Comparison of ENCODE assay signal across 1 cellular context in the genomic region with DNA sequence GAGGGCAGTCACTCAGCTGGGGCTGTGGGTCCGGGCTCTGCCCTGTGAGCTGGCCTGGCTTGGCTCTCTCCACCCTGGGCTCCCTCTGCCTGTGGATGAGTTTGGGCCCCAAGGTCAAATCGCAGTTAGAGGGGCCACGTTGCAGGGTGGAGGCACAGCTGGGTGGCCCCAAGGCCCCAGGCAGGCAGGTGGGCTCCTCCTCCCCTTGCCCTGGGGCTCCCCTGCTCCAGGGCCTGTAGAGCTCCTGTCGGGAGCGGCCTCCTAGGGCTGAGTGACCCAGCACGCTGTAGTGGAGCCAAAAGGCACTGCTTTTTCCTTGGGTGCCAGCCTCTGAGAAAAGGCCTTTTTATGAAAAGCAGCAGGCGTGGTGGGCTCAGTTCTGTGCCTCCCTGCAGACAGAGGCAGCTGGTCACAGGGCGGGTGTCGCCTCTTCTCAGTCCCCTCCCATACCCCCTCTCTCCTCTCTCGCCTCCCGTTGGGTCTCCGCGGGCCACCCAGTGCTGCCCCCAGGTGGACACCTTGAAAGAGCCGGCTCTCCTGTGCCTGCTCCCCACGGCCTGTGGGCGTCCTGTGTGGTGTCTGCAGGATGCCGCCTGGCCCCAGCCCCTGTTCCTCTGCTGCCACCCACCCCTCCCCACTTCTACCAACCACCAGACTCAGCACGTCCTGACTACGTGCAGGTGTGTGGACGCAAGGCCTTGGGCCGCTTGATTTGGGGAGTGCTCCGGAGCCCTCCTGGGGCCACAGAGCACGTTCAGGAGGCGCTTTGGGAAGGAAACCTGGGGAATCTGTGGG.
TF ChIP-seq lines count a peak whose summit lies in the region.

No MANE protein-coding gene starts in this region.

TF ChIP-seq in HepG2, 621 proteins besides CTCF, POLR2A, EP300 and RAD21 (continued from another document):
- no peak for TF ChIP-seq BCLAF1 (IDR thresholded peaks at IDR 0.05)
- TF ChIP-seq PRPF4 (IDR thresholded peaks at IDR 0.05; ENCODE audit: low read depth, low read length, poor library complexity, severe bottlenecking), result no peak
- no peak for TF ChIP-seq HNF4G (IDR thresholded peaks at IDR 0.05; ENCODE audit: borderline replicate concordance, low read depth, low read length)
- no peak for TF ChIP-seq HNF4G (CRISPR knock-in tag; IDR thresholded peaks at IDR 0.05; ENCODE audit: borderline replicate concordance, low read depth)
- no peak for TF ChIP-seq CHD2 (IDR thresholded peaks at IDR 0.05; ENCODE audit: low read depth, low read length)
- no peak for TF ChIP-seq CSRNP1 (CRISPR knock-in tag; IDR thresholded peaks at IDR 0.05)
- no peak for TF ChIP-seq ZNF713 (CRISPR knock-in tag; IDR thresholded peaks at IDR 0.05)
- no peak for TF ChIP-seq RFXANK (CRISPR knock-in tag; IDR thresholded peaks at IDR 0.05)
- TF ChIP-seq MTF2 (CRISPR knock-in tag; IDR thresholded peaks at IDR 0.05; ENCODE audit: borderline replicate concordance), result no peak
- TF ChIP-seq ZNF367 (CRISPR knock-in tag; IDR thresholded peaks at IDR 0.05; ENCODE audit: borderline replicate concordance), result no peak
- peak; percentile 86 for TF ChIP-seq RELA (CRISPR knock-in tag; IDR thresholded peaks at IDR 0.05)
- no peak for TF ChIP-seq SP1 (IDR thresholded peaks at IDR 0.05)
- no peak; the same call in 1 of the 2 replicates for TF ChIP-seq SP1 (CRISPR knock-in tag; IDR thresholded peaks at IDR 0.05)
- no peak for TF ChIP-seq REPIN1 (CRISPR knock-in tag; IDR thresholded peaks at IDR 0.05; ENCODE audit: borderline replicate concordance, low read depth)
- no peak for TF ChIP-seq PRMT3 (CRISPR knock-in tag; IDR thresholded peaks at IDR 0.05; ENCODE audit: borderline replicate concordance, low read depth)
- TF ChIP-seq ZNF776 (CRISPR knock-in tag; IDR thresholded peaks at IDR 0.05), result no peak
- TF ChIP-seq ZSCAN25 (CRISPR knock-in tag; IDR thresholded peaks at IDR 0.05), result peak; percentile 8; the same call in 1 of the 2 replicates
- TF ChIP-seq FOXA1 (IDR thresholded peaks at IDR 0.05), result no peak
- 0 out of 2 replicates have a peak, but pooled peaks have one; percentile 8 for TF ChIP-seq FOXA1 (CRISPR knock-in tag; IDR thresholded peaks at IDR 0.05)
- peak; percentile 48 for TF ChIP-seq BCL6 (CRISPR knock-in tag; IDR thresholded peaks at IDR 0.05)
- no peak for TF ChIP-seq ZNF790 (CRISPR knock-in tag; IDR thresholded peaks at IDR 0.05; ENCODE audit: borderline replicate concordance)
- TF ChIP-seq DZIP1 (CRISPR knock-in tag; IDR thresholded peaks at IDR 0.05), result no peak
- TF ChIP-seq HDAC1 (CRISPR knock-in tag; IDR thresholded peaks at IDR 0.05), result peak; percentile 55; the same call in 1 of the 2 replicates
- no peak for TF ChIP-seq ZBTB2 (CRISPR knock-in tag; IDR thresholded peaks at IDR 0.05; ENCODE audit: low read depth)
- peak; percentile 40 for TF ChIP-seq TEAD3 (CRISPR knock-in tag; optimal IDR thresholded peaks at IDR 0.05; ENCODE audit: borderline replicate concordance)
- no peak for TF ChIP-seq ZNF530 (CRISPR knock-in tag; IDR thresholded peaks at IDR 0.05; ENCODE audit: low read depth)
- peak; percentile 70; the same call in 1 of the 2 replicates for TF ChIP-seq ETV6 (CRISPR knock-in tag; conservative IDR thresholded peaks at IDR 0.05)
- no peak for TF ChIP-seq ZC3H4 (CRISPR knock-in tag; IDR thresholded peaks at IDR 0.05; ENCODE audit: borderline replicate concordance)
- TF ChIP-seq, protein P1, sequence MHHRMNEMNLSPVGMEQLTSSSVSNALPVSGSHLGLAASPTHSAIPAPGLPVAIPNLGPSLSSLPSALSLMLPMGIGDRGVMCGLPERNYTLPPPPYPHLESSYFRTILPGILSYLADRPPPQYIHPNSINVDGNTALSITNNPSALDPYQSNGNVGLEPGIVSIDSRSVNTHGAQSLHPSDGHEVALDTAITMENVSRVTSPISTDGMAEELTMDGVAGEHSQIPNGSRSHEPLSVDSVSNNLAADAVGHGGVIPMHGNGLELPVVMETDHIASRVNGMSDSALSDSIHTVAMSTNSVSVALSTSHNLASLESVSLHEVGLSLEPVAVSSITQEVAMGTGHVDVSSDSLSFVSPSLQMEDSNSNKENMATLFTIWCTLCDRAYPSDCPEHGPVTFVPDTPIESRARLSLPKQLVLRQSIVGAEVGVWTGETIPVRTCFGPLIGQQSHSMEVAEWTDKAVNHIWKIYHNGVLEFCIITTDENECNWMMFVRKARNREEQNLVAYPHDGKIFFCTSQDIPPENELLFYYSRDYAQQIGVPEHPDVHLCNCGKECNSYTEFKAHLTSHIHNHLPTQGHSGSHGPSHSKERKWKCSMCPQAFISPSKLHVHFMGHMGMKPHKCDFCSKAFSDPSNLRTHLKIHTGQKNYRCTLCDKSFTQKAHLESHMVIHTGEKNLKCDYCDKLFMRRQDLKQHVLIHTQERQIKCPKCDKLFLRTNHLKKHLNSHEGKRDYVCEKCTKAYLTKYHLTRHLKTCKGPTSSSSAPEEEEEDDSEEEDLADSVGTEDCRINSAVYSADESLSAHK (CRISPR knock-in tag; IDR thresholded peaks at IDR 0.05; ENCODE audit: borderline replicate concordance), result no peak
- TF ChIP-seq SMYD3 (CRISPR knock-in tag; IDR thresholded peaks at IDR 0.05), result no peak
- no peak for TF ChIP-seq PITX1 (CRISPR knock-in tag; IDR thresholded peaks at IDR 0.05)
- no peak for TF ChIP-seq ZNF549 (CRISPR knock-in tag; IDR thresholded peaks at IDR 0.05)
- TF ChIP-seq KIAA2018 (CRISPR knock-in tag; IDR thresholded peaks at IDR 0.05; ENCODE audit: borderline replicate concordance), result no peak
- TF ChIP-seq ZNF205 (CRISPR knock-in tag; IDR thresholded peaks at IDR 0.05), result 0 out of 2 replicates have a peak, but pooled peaks have one; percentile 48
